12 cellular contexts compared by ENCODE assay signal in the genomic region with DNA sequence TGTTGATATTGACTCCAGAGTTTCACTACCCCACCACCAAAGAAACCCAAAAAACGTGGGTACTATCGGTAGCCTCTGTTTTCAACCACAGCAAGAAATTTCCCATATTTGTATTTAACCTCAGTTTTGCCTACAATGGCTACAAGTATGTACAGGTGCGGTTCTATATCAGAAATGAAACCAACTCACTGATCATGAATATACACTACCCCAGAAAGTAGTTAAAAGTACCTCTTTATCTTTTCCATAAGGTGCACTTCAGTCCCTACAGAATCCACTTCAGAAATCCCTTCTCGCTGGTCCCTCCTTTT.
DNase-seq lines count a peak whose midpoint lies in the region; ATAC-seq lines count a peak whose summit lies in the region.
"Had no signal": no experiment of that assay in that cellular context is flagged by ENCODE, and none has a peak within 500 bp of the region (broad histone marks: within the 10 kb centered on the region; RNA-seq: fewer than 3 reads in every experiment).

No MANE protein-coding gene starts in this region.

- intact Hi-C loops in left colon (cut with DNase I, micrococcal nuclease), result no loop called here

- DNase-seq in stimulated activated CD4-positive, alpha-beta T cell treated with anti-CD3 and anti-CD28 coated beads, Interleukin-12 subunit alpha, Interleukin-12 subunit beta, amount 100 ng/mL, for 4 hours, result no peak
- DNase-seq in left colon, result no peak
- DNase-seq in stimulated activated CD4-positive, alpha-beta T cell treated with anti-CD3 and anti-CD28 coated beads, Interleukin-2, amount 100 ng/mL, for 24 hours, result no peak
- DNase-seq: activated CD4-positive, alpha-beta T cell treated with anti-CD3 and anti-CD28 coated beads for 36 hours; CD4-positive, CD25-positive, alpha-beta regulatory T cell; dorsolateral prefrontal cortex; NCI-H1105 treated with DMSO at 0.1 percent for 48 hours had no signal

- ATAC-seq in GM19351 (IDR thresholded peaks at IDR 0.05; ENCODE audit: unreplicated experiment), result peak; percentile 89
- ATAC-seq in HG02610 (IDR thresholded peaks at IDR 0.05; ENCODE audit: unreplicated experiment), result peak; percentile 66
- peak; percentile 78 for ATAC-seq in HG03432 (IDR thresholded peaks at IDR 0.05; ENCODE audit: unreplicated experiment)
- no peak for ATAC-seq in HG02970 (IDR thresholded peaks at IDR 0.05; ENCODE audit: low FRiP score, unreplicated experiment)
- no peak for ATAC-seq in left colon
- ATAC-seq: activated CD4-positive, alpha-beta T cell treated with anti-CD3 and anti-CD28 coated beads for 36 hours; HepG2 had no signal

Comparison
In these comparisons a context has a peak if more than half of its experiments do, and no peak if none do; other contexts are left out.
1. ATAC-seq: peak in GM19351 (single experiment), HG02610 (single experiment) and HG03432 (single experiment); none in HG02970 (single experiment) and left colon (single experiment).